In genomic region chr14:81432171-81432570, GRCh38 we compare ENCODE assay signal across 18 cellular contexts. TPM values are rescaled to one million over a fixed set of nuclear protein-coding genes. Genes with fewer than 3 reads are reported as not detected.
DNase-seq lines count a peak whose midpoint lies in the region; ATAC-seq and TF ChIP-seq lines count a peak whose summit lies in the region.
"Had no signal": no experiment of that assay in that cellular context is flagged by ENCODE, and none has a peak within 500 bp of the region (broad histone marks: within the 10 kb centered on the region; RNA-seq: fewer than 3 reads in every experiment).

No MANE protein-coding gene starts in this region.

- ATAC-seq in foreskin keratinocyte (peak; percentile 21), sciatic nerve (no peak), HG03442 (IDR thresholded peaks at IDR 0.05; ENCODE audit: unreplicated experiment) (no peak), GM21528 (IDR thresholded peaks at IDR 0.05; ENCODE audit: low FRiP score, unreplicated experiment) (no peak)
- ATAC-seq: A549 had no signal

- H3K4me1 ChIP-seq in foreskin keratinocyte, result peaks cover 35% of the 10 kb centered on the region

- peaks cover 64% of the 10 kb centered on the region for H3K27me3 Mint-ChIP-seq in activated naive CD4-positive, alpha-beta T cell treated with anti-CD3 and anti-CD28 coated beads, Interleukin-2, amount 10 ng/mL, durations not matched to agents 7 days and 5 days

- TF ChIP-seq CTCF in astrocyte of the spinal cord (IDR thresholded peaks at IDR 0.05; ENCODE audit: low read depth, low read length) (no peak), foreskin keratinocyte (conservative IDR thresholded peaks at IDR 0.05) (no peak)

- H3K36me3 Mint-ChIP-seq in activated naive CD4-positive, alpha-beta T cell treated with anti-CD3 and anti-CD28 coated beads, Interleukin-2, amount 10 ng/mL, durations not matched to agents 7 days and 5 days, result no peaks in the 10 kb centered on the region

- peaks cover 8% of the 10 kb centered on the region for H3K4me1 Mint-ChIP-seq in activated naive CD4-positive, alpha-beta T cell treated with anti-CD3 and anti-CD28 coated beads, Interleukin-2, amount 10 ng/mL, durations not matched to agents 7 days and 5 days

- no peaks in the 10 kb centered on the region for H3K27me3 ChIP-seq in foreskin keratinocyte
- H3K27me3 ChIP-seq: Peyer's patch had no signal

- peak overlapping the region; percentile 6 for H3K27ac ChIP-seq in foreskin keratinocyte
- H3K27ac ChIP-seq: A549, C4-2B, Peyer's patch had no signal

- H3K27ac Mint-ChIP-seq in activated naive CD4-positive, alpha-beta T cell treated with anti-CD3 and anti-CD28 coated beads, Interleukin-2, amount 10 ng/mL, durations not matched to agents 7 days and 5 days, result no peak overlapping the region
- H3K27ac Mint-ChIP-seq: IgD-negative memory B cell had no signal

- CTCF ChIA-PET in activated naive CD4-positive, alpha-beta T cell treated with anti-CD3 and anti-CD28 coated beads, Interleukin-2, amount 10 ng/mL, durations not matched to agents 7 days and 5 days (lab: Charles Lee), result no interaction called here

- DNase-seq in Daoy (ENCODE audit: low read depth) (peak; percentile 46), NCI-H69 (lab: John Stamatoyannopoulos, UW) (peak; percentile 82), astrocyte of the spinal cord (ENCODE audit: low read depth, low spot score) (peak; percentile 19), foreskin keratinocyte (peak; percentile 58 to 71), sciatic nerve (ENCODE audit: low spot score) (no peak)
- no peak for DNase-seq in activated naive CD4-positive, alpha-beta T cell treated with anti-CD3 and anti-CD28 coated beads, Interleukin-2, amount 10 ng/mL, durations not matched to agents 7 days and 5 days
- DNase-seq: HCEC 1CT, NCI-H1105 treated with DMSO at 0.1 percent for 48 hours, NCI-H2029, NCI-H2171 treated with DMSO at 0.1 percent for 48 hours, NCI-H510A, Peyer's patch, SHP77 treated with DMSO at 0.1 percent for 48 hours had no signal

- no peak overlapping the region for H3K4me3 Mint-ChIP-seq in activated naive CD4-positive, alpha-beta T cell treated with anti-CD3 and anti-CD28 coated beads, Interleukin-2, amount 10 ng/mL, durations not matched to agents 7 days and 5 days
- H3K4me3 Mint-ChIP-seq: IgD-negative memory B cell had no signal

- H3K4me3 ChIP-seq in astrocyte of the spinal cord (ENCODE audit: low read depth, low read length), result no peak overlapping the region
- H3K4me3 ChIP-seq: A549, Peyer's patch had no signal

- no peaks in the 10 kb centered on the region for H3K9me3 Mint-ChIP-seq in activated naive CD4-positive, alpha-beta T cell treated with anti-CD3 and anti-CD28 coated beads, Interleukin-2, amount 10 ng/mL, durations not matched to agents 7 days and 5 days
- H3K9me3 Mint-ChIP-seq: IgD-negative memory B cell had no signal

- in situ Hi-C loops in astrocyte of the spinal cord (cut with HindIII; ENCODE audit: low sequenced_read_pairs), result no loop called here

- intact Hi-C loops in sciatic nerve (cut with DNase I), result no loop called here

RNA-seq across cellular contexts. Expression of gene STON2, which starts 32.0 kb away (rescaled TPM):
- 7.8 and 10.5 TPM in 2 replicates for total RNA-seq in Daoy (2014; rRNA removed; shearing (Covaris generic))
- 119 and 228 TPM in 2 replicates for total RNA-seq in foreskin keratinocyte
- 15.9 and 28.9 TPM in 2 replicates for polyA plus RNA-seq in foreskin keratinocyte
- 54.4 TPM for total RNA-seq in sciatic nerve

Comparison
In these comparisons a context has a peak if more than half of its experiments do, and no peak if none do; other contexts are left out.
1. DNase-seq: peak in Daoy (single experiment), NCI-H69 (single experiment), astrocyte of the spinal cord (single experiment) and foreskin keratinocyte (2 of 2); none in sciatic nerve (single experiment) and activated naive CD4-positive, alpha-beta T cell treated with anti-CD3 and anti-CD28 coated beads, Interleukin-2, amount 10 ng/mL, durations not matched to agents 7 days and 5 days (single experiment).